ENCODE assay signal across 29 cellular contexts in genomic region chr7:69928609-69929008, GRCh38.
"Had no signal": no experiment of that assay in that cellular context is flagged by ENCODE, and none has a peak within 500 bp of the region (broad histone marks: within the 10 kb centered on the region; RNA-seq: fewer than 3 reads in every experiment).

No MANE protein-coding gene starts in this region.

- H3K4me1 ChIP-seq: ascending aorta had no signal

- H3K27ac ChIP-seq: ascending aorta, cardiac muscle cell, WERI-Rb-1 had no signal

- H3K4me3 ChIP-seq: ascending aorta, cardiac muscle cell had no signal

- DNase-seq: activated CD4-positive, alpha-beta memory T cell treated with anti-CD3 and anti-CD28 coated beads, Interleukin-2, amount 10 ng/mL, durations not matched to agents 7 days and 5 days; activated CD4-positive, alpha-beta T cell treated with anti-CD3 and anti-CD28 coated beads for 1 hour; activated CD4-positive, alpha-beta T cell treated with anti-CD3 and anti-CD28 coated beads for 36 hours; activated CD4-positive, alpha-beta T cell treated with anti-CD3 and anti-CD28 coated beads for 48 hours; activated CD4-positive, alpha-beta T cell treated with anti-CD3 and anti-CD28 coated beads, Interleukin-2, amount 10 ng/mL, durations not matched to agents 7 days and 5 days; activated CD4-positive, alpha-beta T cell treated with anti-CD3 and anti-CD28 coated beads, Interleukin-2, amount 50 U/mL, for 48 hours; activated CD4-positive, CD25-positive, alpha-beta regulatory T cell; activated CD8-positive, alpha-beta memory T cell treated with anti-CD3 and anti-CD28 coated beads for 24 hours; activated CD8-positive, alpha-beta memory T cell treated with anti-CD3 and anti-CD28 coated beads, Interleukin-2, amount 10 ng/mL, durations not matched to agents 7 days and 5 days; activated CD8-positive, alpha-beta memory T cell treated with anti-CD3 and anti-CD28 coated beads, Interleukin-2, amount 50 U/mL, for 48 hours; activated CD8-positive, alpha-beta T cell treated with anti-CD3 and anti-CD28 coated beads, Interleukin-2, amount 10 ng/mL, durations not matched to agents 7 days and 5 days; activated effector memory CD4-positive, alpha-beta T cell treated with Interleukin-2 at 50 U/mL for 16 hours; activated gamma-delta T cell; activated naive CD4-positive, alpha-beta T cell treated with anti-CD3 and anti-CD28 coated beads, Interleukin-2, amount 10 ng/mL, durations not matched to agents 7 days and 5 days; activated naive CD4-positive, alpha-beta T cell treated with Interleukin-2 at 50 U/mL for 16 hours; activated naive CD8-positive, alpha-beta T cell treated with anti-CD3 and anti-CD28 coated beads, Interleukin-2, amount 10 ng/mL, durations not matched to agents 7 days and 5 days; activated naive CD8-positive, alpha-beta T cell treated with anti-CD3 and anti-CD28 coated beads, Interleukin-2, amount 50 U/mL, for 24 hours; activated T-cell treated with anti-CD3 and anti-CD28 coated beads, Interleukin-2, amount 50 U/mL, for 24 hours; activated T-cell treated with anti-CD3 and anti-CD28 coated beads, Interleukin-2, amount 50 U/mL, for 48 hours; amygdala; anterior cingulate cortex; caudate nucleus; cerebellar nuclear complex; T-helper 17 cell; T-helper 9 cell; WERI-Rb-1 had no signal

- H3K36me3 ChIP-seq: ascending aorta, cardiac muscle cell, WERI-Rb-1 had no signal

- H3K27me3 ChIP-seq: ascending aorta, cardiac muscle cell had no signal

- ATAC-seq: activated CD4-positive, alpha-beta T cell treated with anti-CD3 and anti-CD28 coated beads for 36 hours; activated CD8-positive, alpha-beta memory T cell treated with anti-CD3 and anti-CD28 coated beads, Interleukin-2, amount 10 ng/mL, durations not matched to agents 7 days and 5 days; activated CD8-positive, alpha-beta T cell treated with anti-CD3 and anti-CD28 coated beads, Interleukin-2, amount 10 ng/mL, durations not matched to agents 7 days and 5 days; activated naive CD8-positive, alpha-beta T cell treated with anti-CD3 and anti-CD28 coated beads, Interleukin-2, amount 50 U/mL, for 24 hours; T-helper 17 cell; WTC11 had no signal
